Comparison of ENCODE assay signal across 27 cellular contexts in genomic region chr5:12316812-12317211, GRCh38.
DNase-seq lines count a peak whose midpoint lies in the region; FAIRE-seq and TF ChIP-seq lines count a peak whose summit lies in the region.
"Had no signal": no experiment of that assay in that cellular context is flagged by ENCODE, and none has a peak within 500 bp of the region (broad histone marks: within the 10 kb centered on the region; RNA-seq: fewer than 3 reads in every experiment).

No MANE protein-coding gene starts in this region.

- intact Hi-C loops in MCF 10A (cut with micrococcal nuclease) (no loop called here), breast epithelium (cut with DNase I; ENCODE audit: low total_unique reads) (no loop called here)

- H3K4me2 ChIP-seq in mesenchymal stem cell (ENCODE audit: low read length, poor library complexity, severe bottlenecking): no peak overlapping the region
- H3K4me2 ChIP-seq: BLaER1 treated with 17β-estradiol and CSF1 and Interleukin-3, amounts not matched to agents 10 nM and 100 nM; KMS-11 had no signal

- H3K36me3 Mint-ChIP-seq in MCF 10A (ENCODE audit: insufficient read depth, unreplicated experiment): no peaks in the 10 kb centered on the region
- H3K36me3 Mint-ChIP-seq: CD4-positive, alpha-beta memory T cell had no signal

- H3K9me3 Mint-ChIP-seq in MCF 10A (ENCODE audit: unreplicated experiment): no peaks in the 10 kb centered on the region

- no peak overlapping the region for H2AK5ac ChIP-seq in mesenchymal stem cell (ENCODE audit: low read length, severe bottlenecking)

- H2AFZ ChIP-seq in mesenchymal stem cell (ENCODE audit: low read depth, low read length): no peak overlapping the region

- no peak overlapping the region for H3K27ac ChIP-seq in breast epithelium
- no peak overlapping the region for H3K27ac ChIP-seq in RWPE1
- no peak overlapping the region for H3K27ac ChIP-seq in mesenchymal stem cell (ENCODE audit: low read length, poor library complexity, severe bottlenecking)
- no peak overlapping the region for H3K27ac ChIP-seq in small intestine (ENCODE audit: low read depth in 1 of 2, low read length in 1 of 2)
- H3K27ac ChIP-seq: 22Rv1; BLaER1 treated with 17β-estradiol and CSF1 and Interleukin-3, amounts not matched to agents 10 nM and 100 nM; HL-60; KMS-11 had no signal

- H3K9me3 ChIP-seq in breast epithelium (no peaks in the 10 kb centered on the region), mesenchymal stem cell (ENCODE audit: control insufficient read depth, low read length) (no peaks in the 10 kb centered on the region), small intestine (ENCODE audit: control insufficient read depth, low read depth) (no peaks in the 10 kb centered on the region)
- H3K9me3 ChIP-seq: BLaER1 treated with 17β-estradiol and CSF1 and Interleukin-3, amounts not matched to agents 10 nM and 100 nM; Caco-2 had no signal

- no peak overlapping the region for H3K14ac ChIP-seq in mesenchymal stem cell (ENCODE audit: low read length in 2 of 2)

- no TSS peak for BruUV-seq in MCF 10A (replicated peaks; lab: Mats Ljungman, UMichigan)

- H4K8ac ChIP-seq in mesenchymal stem cell (ENCODE audit: low read length): no peak overlapping the region

- H2BK12ac ChIP-seq in mesenchymal stem cell (ENCODE audit: low read length in 2 of 2): no peak overlapping the region

- H3K27me3 ChIP-seq in breast epithelium (no peaks in the 10 kb centered on the region), mesenchymal stem cell (ENCODE audit: control insufficient read depth in 1 of 2, insufficient read depth in 1 of 2, low read length in 2 of 2) (no peaks in the 10 kb centered on the region), small intestine (ENCODE audit: control insufficient read depth in 2 of 2, insufficient read depth in 2 of 2, low read length in 2 of 2) (no peaks in the 10 kb centered on the region)
- H3K27me3 ChIP-seq: BLaER1 treated with 17β-estradiol and CSF1 and Interleukin-3, amounts not matched to agents 10 nM and 100 nM had no signal

- H2BK15ac ChIP-seq in mesenchymal stem cell (ENCODE audit: low read depth, poor library complexity, severe bottlenecking): no peak overlapping the region

- H3K4me3 Mint-ChIP-seq in MCF 10A (ENCODE audit: unreplicated experiment): no peak overlapping the region
- H3K4me3 Mint-ChIP-seq: CD4-positive, alpha-beta memory T cell; HFFc6 had no signal

- H3K27ac Mint-ChIP-seq in MCF 10A (ENCODE audit: low read depth, unreplicated experiment): no peak overlapping the region
- H3K27ac Mint-ChIP-seq: CD4-positive, alpha-beta memory T cell; HFFc6 had no signal

- no peak overlapping the region for H3K23ac ChIP-seq in mesenchymal stem cell (ENCODE audit: low read length in 2 of 2)

- H3K4ac ChIP-seq in mesenchymal stem cell (ENCODE audit: low read depth in 1 of 2, low read length in 2 of 2): no peak overlapping the region

- TF ChIP-seq CTCF in MCF 10A (IDR thresholded peaks at IDR 0.05; ENCODE audit: unreplicated experiment) (no peak), breast epithelium (IDR thresholded peaks at IDR 0.05) (no peak), RWPE1 (conservative IDR thresholded peaks at IDR 0.05; ENCODE audit: low read depth) (no peak), epithelial cell of esophagus (IDR thresholded peaks at IDR 0.05; ENCODE audit: insufficient read depth, low read depth, low read length, missing control alignments) (no peak)

- no peak for FAIRE-seq in small intestine (lab: Jason Lieb, UNC)
- FAIRE-seq: GM18507 had no signal

- no peak for TF ChIP-seq POLR2A in breast epithelium (IDR thresholded peaks at IDR 0.05)

- H2BK120ac ChIP-seq in mesenchymal stem cell (ENCODE audit: low read depth, low read length): no peak overlapping the region

- H3K9ac ChIP-seq in mesenchymal stem cell (ENCODE audit: low read length): no peak overlapping the region
- H3K9ac ChIP-seq: BLaER1 treated with 17β-estradiol and CSF1 and Interleukin-3, amounts not matched to agents 10 nM and 100 nM; KMS-11 had no signal

- no peaks in the 10 kb centered on the region for H3K4me1 ChIP-seq in breast epithelium
- H3K4me1 ChIP-seq in mesenchymal stem cell (ENCODE audit: control insufficient read depth, insufficient read depth, low read depth, low read length): no peaks in the 10 kb centered on the region
- H3K4me1 ChIP-seq in small intestine (ENCODE audit: control insufficient read depth in 2 of 2, insufficient read depth in 1 of 2, low read depth in 1 of 2, low read length in 1 of 2): no peaks in the 10 kb centered on the region
- H3K4me1 ChIP-seq: Caco-2 had no signal

- peak; percentile 42 for DNase-seq in MCF 10A (ENCODE audit: unreplicated experiment)
- no peak for DNase-seq in breast epithelium (ENCODE audit: low spot score in 2 of 2)
- DNase-seq in RWPE1 (ENCODE audit: low spot score): peak; percentile 1
- peak; percentile 85 for DNase-seq in epithelial cell of esophagus (ENCODE audit: low read depth)
- no peak for DNase-seq in NCI-H2107 (lab: John Stamatoyannopoulos, UW)
- DNase-seq in mesenchymal stem cell: no peak
- DNase-seq in NCI-H1048 (lab: John Stamatoyannopoulos, UW): no peak
- DNase-seq in small intestine: no peak
- DNase-seq: Caco-2; CD4-positive, alpha-beta memory T cell; DMS 273 treated with DMSO at 0.1 percent for 48 hours; DND-41; GDM1; HFFc6; IMR-90; MV-4-11; NCI-H1694; NCI-H2081; NCI-H2171 treated with DMSO at 0.1 percent for 48 hours; NCI-H524 treated with DMSO at 0.1 percent for 48 hours; NCI-H82; SHP77 had no signal

- H3K18ac ChIP-seq in mesenchymal stem cell (ENCODE audit: low read depth in 1 of 2, low read length in 2 of 2): no peak overlapping the region

- WGBS in mesenchymal stem cell: 36% methylated on average over 1 of the region's 1 CpG
- 19 to 50% (median 41%) methylated on average over 1 of the region's 1 CpG for WGBS in small intestine, 3 donors

- POLR2A ChIA-PET in MCF 10A (lab: Yijun Ruan, JAX): no interaction called here
- POLR2A ChIA-PET in RWPE1 (lab: Yijun Ruan, JAX; ENCODE audit: low non-redundant PET): no interaction called here

- H3K4me3 ChIP-seq in breast epithelium: no peak overlapping the region
- H3K4me3 ChIP-seq in epithelial cell of esophagus (ENCODE audit: low read length): no peak overlapping the region
- no peak overlapping the region for H3K4me3 ChIP-seq in mesenchymal stem cell (ENCODE audit: insufficient read depth in 1 of 2, low read depth in 1 of 2, low read length in 2 of 2)
- H3K4me3 ChIP-seq in small intestine (ENCODE audit: low read depth in 1 of 2, low read length in 2 of 2): no peak overlapping the region
- H3K4me3 ChIP-seq: BLaER1 treated with 17β-estradiol and CSF1 and Interleukin-3, amounts not matched to agents 10 nM and 100 nM had no signal

- H3K79me1 ChIP-seq in mesenchymal stem cell (replicated peaks; ENCODE audit: low read length, poor library complexity, severe bottlenecking): no peaks in the 10 kb centered on the region

- H3K36me3 ChIP-seq in breast epithelium (no peaks in the 10 kb centered on the region), mesenchymal stem cell (ENCODE audit: control insufficient read depth in 1 of 2, insufficient read depth in 2 of 2, low read depth in 1 of 2, low read length in 2 of 2) (no peaks in the 10 kb centered on the region), small intestine (ENCODE audit: control insufficient read depth in 2 of 2, insufficient read depth in 2 of 2, low read length in 2 of 2) (no peaks in the 10 kb centered on the region)
- H3K36me3 ChIP-seq: BLaER1 treated with 17β-estradiol and CSF1 and Interleukin-3, amounts not matched to agents 10 nM and 100 nM had no signal

- no peak overlapping the region for H2BK5ac ChIP-seq in mesenchymal stem cell (ENCODE audit: low read depth, low read length, poor library complexity, severe bottlenecking)

- H3K27me3 Mint-ChIP-seq in MCF 10A (ENCODE audit: insufficient read depth, unreplicated experiment): no peaks in the 10 kb centered on the region
- H3K27me3 Mint-ChIP-seq: CD4-positive, alpha-beta memory T cell had no signal

- H3K4me1 Mint-ChIP-seq in MCF 10A (ENCODE audit: insufficient read depth, unreplicated experiment): peaks cover 10% of the 10 kb centered on the region
- H3K4me1 Mint-ChIP-seq: CD4-positive, alpha-beta memory T cell had no signal

- CTCF ChIA-PET in MCF 10A (lab: Yijun Ruan, JAX): interaction anchor here (1.1 to 1.2 kb wide), 2 partner anchors 31 to 1163 kb away, joined by 3 read pairs; no protein-coding TSS in a partner anchor
- CTCF ChIA-PET in RWPE1 (lab: Yijun Ruan, JAX): no interaction called here

- H4K91ac ChIP-seq in mesenchymal stem cell (ENCODE audit: low read length): no peak overlapping the region

Comparison
In these comparisons a context has a peak if more than half of its experiments do, and no peak if none do; other contexts are left out.
1. DNase-seq: peak in MCF 10A (single experiment), RWPE1 (single experiment) and epithelial cell of esophagus (single experiment); none in breast epithelium (0 of 2), NCI-H2107 (single experiment), mesenchymal stem cell (single experiment), NCI-H1048 (single experiment) and small intestine (single experiment).